In the genomic region with DNA sequence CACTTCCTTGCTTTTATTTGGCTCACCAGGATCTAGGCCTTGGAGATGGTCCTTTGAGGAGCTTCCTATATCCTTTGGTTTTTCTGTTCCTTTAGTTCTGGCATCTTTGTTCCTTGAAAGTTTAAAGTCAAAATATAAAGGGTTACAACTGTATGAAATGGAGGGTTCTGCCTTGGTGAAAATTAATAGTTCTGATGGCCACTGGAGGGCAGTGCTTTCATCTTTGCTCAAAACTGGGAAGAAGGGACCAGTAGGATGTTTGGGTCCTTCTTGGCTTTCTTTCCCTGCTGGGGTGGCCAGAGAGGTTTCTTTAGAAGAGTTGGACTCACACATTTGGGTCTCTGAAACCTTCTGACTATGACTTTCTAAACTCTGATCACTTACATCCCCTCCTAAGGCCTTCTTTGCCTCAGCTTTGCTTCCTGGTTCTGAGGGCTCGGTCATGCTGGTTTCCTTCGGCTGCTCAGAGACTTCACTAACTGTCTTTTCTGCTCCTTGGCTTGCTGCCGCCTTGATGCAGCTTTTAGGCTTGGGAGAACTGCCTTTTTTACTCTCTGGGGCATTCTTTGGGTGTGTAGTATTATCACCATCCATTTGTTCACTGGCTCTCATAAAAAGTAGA, we compare ENCODE assay signal across 9 cellular contexts. TPM values are rescaled to one million over a fixed set of nuclear protein-coding genes. Genes with fewer than 3 reads are reported as not detected.
DNase-seq lines count a peak whose midpoint lies in the region; ATAC-seq, FAIRE-seq and TF ChIP-seq lines count a peak whose summit lies in the region.
"Had no signal": no experiment of that assay in that cellular context is flagged by ENCODE, and none has a peak within 500 bp of the region (broad histone marks: within the 10 kb centered on the region; RNA-seq: fewer than 3 reads in every experiment).

No MANE protein-coding gene starts in this region.

- H3K4me3 ChIP-seq in BLaER1 (peak overlapping the region; percentile 42; the same call in 1 of the 2 replicates), HEK293 (ENCODE audit: low read depth, low read length) (no peak overlapping the region), K562 (no peak overlapping the region)

- H3K79me2 ChIP-seq in K562 (ENCODE audit: control insufficient read depth, insufficient read depth, low read length): no peaks in the 10 kb centered on the region

- no peak for TF ChIP-seq CTCF in HEK293 (tag by site-specific recombination; IDR thresholded peaks at IDR 0.05)
- peak; percentile 52 to 66 (median 64) for TF ChIP-seq CTCF in K562 (IDR thresholded peaks at IDR 0.05 in 2 of 3, conservative IDR thresholded peaks at IDR 0.05 in 1 of 3; ENCODE audit: insufficient read depth in 2 of 3, low read depth in 1 of 3, low read length in 3 of 3)

- H3K9me3 ChIP-seq in BLaER1 (no peaks in the 10 kb centered on the region), HEK293 (ENCODE audit: control insufficient read depth, insufficient read depth, low read depth, low read length) (no peaks in the 10 kb centered on the region), K562 (replicated peaks; ENCODE audit: control insufficient read depth, insufficient read depth, low read depth, low read length) (no peaks in the 10 kb centered on the region)

- H4K20me1 ChIP-seq in BLaER1 (peaks cover 19% of the 10 kb centered on the region; the same call in 1 of the 2 replicates), K562 (replicated peaks; ENCODE audit: control insufficient read depth, insufficient read depth, low read length) (no peaks in the 10 kb centered on the region)

- H3K27me3 Mint-ChIP-seq in activated CD4-positive, alpha-beta memory T cell treated with anti-CD3 and anti-CD28 coated beads for 36 hours: no peaks in the 10 kb centered on the region

- H3K4me2 ChIP-seq in BLaER1 (peak overlapping the region; percentile 92), K562 (ENCODE audit: insufficient read depth, low read length) (no peak overlapping the region)

- peaks cover 8% of the 10 kb centered on the region for H3K4me1 Mint-ChIP-seq in activated CD4-positive, alpha-beta memory T cell treated with anti-CD3 and anti-CD28 coated beads for 36 hours (ENCODE audit: low read depth)

- POLR2A ChIA-PET in HEK293 (lab: Yijun Ruan, JAX) (no interaction called here), K562 (lab: Yijun Ruan, JAX) (interaction anchor here (0.7 kb wide), 1 partner anchor 9 kb away, joined by 3 read pairs; no protein-coding TSS in a partner anchor)
- POLR2A ChIA-PET in activated CD4-positive, alpha-beta memory T cell treated with anti-CD3 and anti-CD28 coated beads for 36 hours (lab: Charles Lee): no interaction called here

- H2AFZ ChIP-seq in K562 (ENCODE audit: low read depth, low read length): no peak overlapping the region

- no TSS peak for BruUV-seq in K562 (replicated peaks; lab: Mats Ljungman, UMichigan)

- no peak overlapping the region for H3K4me3 Mint-ChIP-seq in activated CD4-positive, alpha-beta memory T cell treated with anti-CD3 and anti-CD28 coated beads for 36 hours

- H3K27me3 ChIP-seq in BLaER1 (no peaks in the 10 kb centered on the region), K562 (ENCODE audit: control insufficient read depth in 2 of 2, insufficient read depth in 2 of 2, low read length in 2 of 2) (no peaks in the 10 kb centered on the region)

- FAIRE-seq in K562 (lab: Jason Lieb, UNC): no peak

- peak; percentile 83 for ATAC-seq in K562

- TF ChIP-seq RAD21 in K562 (CRISPR knock-in tag; conservative IDR thresholded peaks at IDR 0.05 in 1 of 2, IDR thresholded peaks at IDR 0.05 in 1 of 2): peak in 1 of 2 experiments; percentile 61; a peak in 2 of 4 replicates

- no peaks in the 10 kb centered on the region for H3K9me3 Mint-ChIP-seq in activated CD4-positive, alpha-beta memory T cell treated with anti-CD3 and anti-CD28 coated beads for 36 hours

- TF ChIP-seq EP300 in K562 (IDR thresholded peaks at IDR 0.05; ENCODE audit: low read length): no peak

- H3K27ac ChIP-seq in BLaER1: peak overlapping the region; percentile 73
- no peak overlapping the region for H3K27ac ChIP-seq in HEK293 (ENCODE audit: extremely low read depth, low read depth, low read length)
- no peak overlapping the region for H3K27ac ChIP-seq in K562 (ENCODE audit: extremely low read depth, low read depth, low read length)

- in situ Hi-C loops in K562 (cut with MboI): no loop called here

- intact Hi-C loops in K562 (cut with micrococcal nuclease): loop anchor here (2.0 kb wide), 1 partner anchor 122 kb away; no protein-coding TSS in a partner anchor
- intact Hi-C loops in activated CD4-positive, alpha-beta memory T cell treated with anti-CD3 and anti-CD28 coated beads for 36 hours (cut with micrococcal nuclease): loop anchor here (2.0 kb wide), 1 partner anchor 122 kb away; no protein-coding TSS in a partner anchor

- 91% methylated on average over 3 of the region's 3 CpGs for WGBS in K562 (ENCODE audit: insufficient coverage, low coverage, missing lambda C conversion rate)

- DNase-seq in K562 (ENCODE audit: extremely low read depth in 1 of 4, low spot score in 3 of 4) (peak in 3 of 4 experiments; percentile 37 to 58 (median 45)), lung microvascular endothelial cell (ENCODE audit: low read depth in 2 of 2) (peak; percentile 36 to 55), occipital lobe (lab: John Stamatoyannopoulos, UW) (no peak)
- DNase-seq in activated CD4-positive, alpha-beta memory T cell treated with anti-CD3 and anti-CD28 coated beads for 36 hours: no peak
- DNase-seq in activated naive CD4-positive, alpha-beta T cell treated with Interleukin-2 at 50 U/mL for 16 hours: no peak
- DNase-seq in stimulated activated CD4-positive, alpha-beta T cell treated with anti-CD3 and anti-CD28 coated beads, Interleukin-15, amount 100 ng/mL, for 24 hours: no peak

- CTCF ChIA-PET in HEK293 (lab: Yijun Ruan, JAX): interaction anchor here (0.6 to 2.7 kb wide), 24 partner anchors 9 to 243 kb away, joined by 3 to 14 read pairs (median 4); partner anchors contain the start of gene ITGA2B
- CTCF ChIA-PET in K562 (lab: Yijun Ruan, JAX; ENCODE audit: low intra/inter-chr PET ratio): interaction anchor here (0.5 to 2.6 kb wide), 3 partner anchors 75 to 371 kb away, joined by 3 to 17 read pairs (median 4); no protein-coding TSS in a partner anchor
- CTCF ChIA-PET in activated CD4-positive, alpha-beta memory T cell treated with anti-CD3 and anti-CD28 coated beads for 36 hours (lab: Charles Lee): interaction anchor here (1.2 to 3.0 kb wide), 5 partner anchors 15 to 123 kb away, joined by 3 to 14 read pairs (median 4); partner anchors contain the start of gene FAM171A2

- H3K4me1 ChIP-seq in BLaER1: peaks cover 56% of the 10 kb centered on the region
- no peaks in the 10 kb centered on the region for H3K4me1 ChIP-seq in HEK293 (ENCODE audit: control insufficient read depth, insufficient read depth, low read length)
- H3K4me1 ChIP-seq in K562 (replicated peaks in 1 of 2; ENCODE audit: control insufficient read depth in 2 of 2, insufficient read depth in 2 of 2, low read length in 2 of 2): 0 out of 5 replicates have a peak, but pooled peaks cover 0 to 2% of the 10 kb centered on the region in 2 experiments

- peaks cover 47% of the 10 kb centered on the region for H3K36me3 Mint-ChIP-seq in activated CD4-positive, alpha-beta memory T cell treated with anti-CD3 and anti-CD28 coated beads for 36 hours

- H3K27ac Mint-ChIP-seq in activated CD4-positive, alpha-beta memory T cell treated with anti-CD3 and anti-CD28 coated beads for 36 hours: no peak overlapping the region

- H3K36me3 ChIP-seq in BLaER1 (peaks cover 90% of the 10 kb centered on the region), HEK293 (ENCODE audit: control insufficient read depth in 2 of 2, insufficient read depth in 1 of 2, low read length in 2 of 2) (peaks cover 48 to 82% of the 10 kb centered on the region in 2 experiments), K562 (ENCODE audit: control insufficient read depth, insufficient read depth, low read length) (peaks cover 52% of the 10 kb centered on the region; the same call in 2 of the 3 replicates)

- peak overlapping the region; percentile 56 for H3K9ac ChIP-seq in BLaER1
- H3K9ac ChIP-seq in K562 (ENCODE audit: insufficient read depth in 1 of 2, low read depth in 2 of 2, low read length in 2 of 2): no peak overlapping the region

- TF ChIP-seq POLR2A in K562 (conservative IDR thresholded peaks at IDR 0.05): no peak

- H3K9me1 ChIP-seq in K562 (ENCODE audit: control insufficient read depth, insufficient read depth, low read length): no peaks in the 10 kb centered on the region

RNA-seq across cellular contexts. Expression of gene ITGA2B, which starts 10.9 kb away (rescaled TPM):
- total RNA-seq in K562 (2011; cell fraction: chromatin; rRNA removed; ENCODE audit: low replicate concordance): 22.8 and 48.7 TPM in 2 replicates
- total RNA-seq in K562 (2011; cell fraction: nucleolus; rRNA removed): 27.3 and 34.7 TPM in 2 replicates
- 19.9 and 22.4 TPM in 2 replicates for total RNA-seq in K562 (2011; cell fraction: nucleoplasm; rRNA removed)
- total RNA-seq in K562 (2014; rRNA removed): 8.8 and 14.2 TPM in 2 replicates
- 3.3 and 5.6 TPM in 2 replicates for total RNA-seq in K562 (2014; rRNA removed; fragmentation: Illumina TruSeq; extraction: Trizol)
- 4.8 and 5.2 TPM in 2 replicates for total RNA-seq in K562 (2015; rRNA removed; fragmentation: Illumina TruSeq; extraction: Trizol)
- 25.1 and 26.4 TPM in 2 replicates for total RNA-seq in K562 (2021)
- polyA plus RNA-seq in K562 (2011; rRNA removed): 3.5 and 9.4 TPM in 2 replicates
- polyA plus RNA-seq in K562 (2011; cell fraction: cytosol; rRNA removed): 4.3 and 5.3 TPM in 2 replicates
- 35.4 and 49.7 TPM in 2 replicates for polyA plus RNA-seq in K562 (2011; cell fraction: nucleus; rRNA removed)
- polyA plus RNA-seq in K562 (2012): 16.0 and 29.7 TPM in 2 replicates
- 7.9 and 10.1 TPM in 2 replicates for polyA plus RNA-seq in K562 (2014; fragmentation: Illumina TruSeq; extraction: Trizol)
- 1 to 10 TPM; 1.1 to 1.6 TPM for polyA plus RNA-seq in K562 (2014; fragmentation: Nextera tagmentation; extraction: Ambion mirVana)
- 16.9 and 17.0 TPM in 2 replicates for polyA plus RNA-seq in K562 (2014; rRNA removed)
- 1.8 and 2.6 TPM in 2 replicates for polyA minus RNA-seq in K562 (2011; rRNA and poly(A)+ RNA removed)
- polyA minus RNA-seq in K562 (2011; cell fraction: cytosol; rRNA and poly(A)+ RNA removed): 5.7 and 7.7 TPM in 2 replicates
- polyA minus RNA-seq in K562 (2011; cell fraction: nucleus; rRNA and poly(A)+ RNA removed): 10.6 and 13.4 TPM in 2 replicates
- 0.22 and 0.79 TPM in 2 replicates for total RNA-seq in lung microvascular endothelial cell
- total RNA-seq in activated CD4-positive, alpha-beta memory T cell treated with anti-CD3 and anti-CD28 coated beads for 36 hours: 1 to 10 TPM; 1.0 to 1.4 TPM
- 0.78 TPM for total RNA-seq in occipital lobe

RNA-seq across cellular contexts. Expression of gene FAM171A2, which starts 36.7 kb away (rescaled TPM):
- 2.2 and 9.3 TPM in 2 replicates for total RNA-seq in K562 (2011; cell fraction: chromatin; rRNA removed; ENCODE audit: low replicate concordance)
- 10.4 and 11.3 TPM in 2 replicates for total RNA-seq in K562 (2011; cell fraction: nucleolus; rRNA removed)
- 6.5 and 7.2 TPM in 2 replicates for total RNA-seq in K562 (2011; cell fraction: nucleoplasm; rRNA removed)
- total RNA-seq in K562 (2014; rRNA removed): 7.3 and 10.2 TPM in 2 replicates
- total RNA-seq in K562 (2014; rRNA removed; fragmentation: Illumina TruSeq; extraction: Trizol): 0.44 and 0.54 TPM in 2 replicates
- 1.2 and 1.4 TPM in 2 replicates for total RNA-seq in K562 (2015; rRNA removed; fragmentation: Illumina TruSeq; extraction: Trizol)
- total RNA-seq in K562 (2021): 7.0 and 8.6 TPM in 2 replicates
- polyA plus RNA-seq in K562 (2011; rRNA removed): 2.5 and 5.2 TPM in 2 replicates
- 5.0 and 11.3 TPM in 2 replicates for polyA plus RNA-seq in K562 (2011; cell fraction: cytosol; rRNA removed)
- polyA plus RNA-seq in K562 (2011; cell fraction: nucleus; rRNA removed): 7.6 and 9.3 TPM in 2 replicates
- polyA plus RNA-seq in K562 (2012): 3.1 and 8.9 TPM in 2 replicates
- polyA plus RNA-seq in K562 (2014; fragmentation: Illumina TruSeq; extraction: Trizol): 1.2 and 2.4 TPM in 2 replicates
- polyA plus RNA-seq in K562 (2014; fragmentation: Nextera tagmentation; extraction: Ambion mirVana): under 1 TPM in 1 of 2 experiments, not detected in 1; 0.10 TPM
- 4.5 and 5.7 TPM in 2 replicates for polyA plus RNA-seq in K562 (2014; rRNA removed)
- 1.6 and 2.1 TPM in 2 replicates for polyA minus RNA-seq in K562 (2011; rRNA and poly(A)+ RNA removed)
- 2.9 and 4.5 TPM in 2 replicates for polyA minus RNA-seq in K562 (2011; cell fraction: cytosol; rRNA and poly(A)+ RNA removed)
- polyA minus RNA-seq in K562 (2011; cell fraction: nucleus; rRNA and poly(A)+ RNA removed): 1.6 and 3.9 TPM in 2 replicates
- 6.3 and 8.1 TPM in 2 replicates for total RNA-seq in lung microvascular endothelial cell
- total RNA-seq in activated CD4-positive, alpha-beta memory T cell treated with anti-CD3 and anti-CD28 coated beads for 36 hours: under 1 TPM; 0.19 to 0.21 TPM
- 60.8 TPM for total RNA-seq in occipital lobe
- total RNA-seq: T-helper 1 cell treated with Interleukin-12 subunit alpha and Interleukin-12 subunit beta and Interleukin-4 antibody, amounts not matched to agents 30 ng/mL and 1 ng/mL, for 36 hours had no signal

RNA-seq across cellular contexts. Expression of gene GRN, which starts 55.2 kb away (rescaled TPM):
- 22.1 and 107 TPM in 2 replicates for total RNA-seq in K562 (2011; cell fraction: chromatin; rRNA removed; ENCODE audit: low replicate concordance)
- total RNA-seq in K562 (2011; cell fraction: nucleolus; rRNA removed): 206 and 251 TPM in 2 replicates
- total RNA-seq in K562 (2011; cell fraction: nucleoplasm; rRNA removed): 71.4 and 95.0 TPM in 2 replicates
- total RNA-seq in K562 (2014; rRNA removed): 51.0 and 69.9 TPM in 2 replicates
- 9.6 and 15.6 TPM in 2 replicates for total RNA-seq in K562 (2014; rRNA removed; fragmentation: Illumina TruSeq; extraction: Trizol)
- 20.7 and 21.4 TPM in 2 replicates for total RNA-seq in K562 (2015; rRNA removed; fragmentation: Illumina TruSeq; extraction: Trizol)
- 69.9 and 75.3 TPM in 2 replicates for total RNA-seq in K562 (2021)
- polyA plus RNA-seq in K562 (2011; rRNA removed): 11.5 and 62.4 TPM in 2 replicates
- 34.3 and 53.6 TPM in 2 replicates for polyA plus RNA-seq in K562 (2011; cell fraction: cytosol; rRNA removed)
- polyA plus RNA-seq in K562 (2011; cell fraction: nucleus; rRNA removed): 101 and 122 TPM in 2 replicates
- 77.5 and 193 TPM in 2 replicates for polyA plus RNA-seq in K562 (2012)
- 35.2 and 63.4 TPM in 2 replicates for polyA plus RNA-seq in K562 (2014; fragmentation: Illumina TruSeq; extraction: Trizol)
- 1 to 10 TPM; 5.4 to 5.9 TPM for polyA plus RNA-seq in K562 (2014; fragmentation: Nextera tagmentation; extraction: Ambion mirVana)
- polyA plus RNA-seq in K562 (2014; rRNA removed): 36.4 and 36.6 TPM in 2 replicates
- polyA minus RNA-seq in K562 (2011; rRNA and poly(A)+ RNA removed): 6.6 and 12.3 TPM in 2 replicates
- polyA minus RNA-seq in K562 (2011; cell fraction: cytosol; rRNA and poly(A)+ RNA removed): 47.6 and 80.7 TPM in 2 replicates
- polyA minus RNA-seq in K562 (2011; cell fraction: nucleus; rRNA and poly(A)+ RNA removed): 31.0 and 38.4 TPM in 2 replicates
- total RNA-seq in lung microvascular endothelial cell: 419 and 473 TPM in 2 replicates
- 10 to 100 TPM; 59.7 to 62.4 TPM for total RNA-seq in activated CD4-positive, alpha-beta memory T cell treated with anti-CD3 and anti-CD28 coated beads for 36 hours
- 32.3 TPM for total RNA-seq in occipital lobe

Comparison
In these comparisons a context has a peak if more than half of its experiments do, and no peak if none do; other contexts are left out.
1. DNase-seq: peak in K562 (3 of 4) and lung microvascular endothelial cell (2 of 2); none in activated CD4-positive, alpha-beta memory T cell treated with anti-CD3 and anti-CD28 coated beads for 36 hours (single experiment), activated naive CD4-positive, alpha-beta T cell treated with Interleukin-2 at 50 U/mL for 16 hours (single experiment), occipital lobe (single experiment) and stimulated activated CD4-positive, alpha-beta T cell treated with anti-CD3 and anti-CD28 coated beads, Interleukin-15, amount 100 ng/mL, for 24 hours (single experiment).